10 cellular contexts compared by ENCODE assay signal in the genomic region with DNA sequence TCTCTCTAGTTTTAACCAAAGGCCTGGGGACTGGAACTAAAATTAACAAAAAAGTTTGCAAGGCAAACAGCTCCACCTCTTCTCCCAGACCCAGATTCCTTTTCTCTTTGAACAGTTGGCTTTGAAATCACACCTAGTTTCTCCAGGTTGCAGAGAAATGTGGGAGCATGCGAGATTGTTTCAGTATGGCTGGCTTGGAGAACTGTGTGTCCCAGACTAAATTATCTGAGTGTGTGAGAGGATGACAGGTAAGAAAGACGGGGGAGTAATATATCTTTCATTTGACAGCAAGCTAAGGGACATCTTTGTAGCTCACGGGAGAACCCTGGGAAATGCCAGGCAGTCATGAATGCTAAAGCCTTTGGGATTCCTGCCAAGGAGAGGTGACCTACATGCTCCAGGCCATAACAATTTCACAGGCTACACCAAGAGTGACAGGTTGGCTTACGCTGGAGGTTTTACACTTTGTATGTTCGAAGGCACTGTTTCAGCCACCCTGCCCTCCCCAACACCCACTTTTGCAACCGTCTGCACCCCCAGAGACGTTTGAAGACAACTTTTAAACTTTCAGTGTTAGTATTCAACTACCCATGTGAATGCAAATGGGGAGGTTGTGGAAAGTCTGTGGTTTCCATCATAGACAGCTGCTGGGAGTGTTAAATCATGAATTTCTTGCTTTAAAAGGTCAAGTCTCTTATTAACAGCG.
DNase-seq lines count a peak whose midpoint lies in the region; ATAC-seq and TF ChIP-seq lines count a peak whose summit lies in the region.
"Had no signal": no experiment of that assay in that cellular context is flagged by ENCODE, and none has a peak within 500 bp of the region (broad histone marks: within the 10 kb centered on the region; RNA-seq: fewer than 3 reads in every experiment).

No MANE protein-coding gene starts in this region.

- BruUV-seq in Calu3 (replicated peaks; lab: Mats Ljungman, UMichigan), result no TSS peak

- ATAC-seq in GM18517 (IDR thresholded peaks at IDR 0.05; ENCODE audit: unreplicated experiment) (peak; percentile 57), GM21528 (IDR thresholded peaks at IDR 0.05; ENCODE audit: low FRiP score, unreplicated experiment) (peak; percentile 85), HG03095 (IDR thresholded peaks at IDR 0.05; ENCODE audit: unreplicated experiment) (peak; percentile 87)
- ATAC-seq: activated CD4-positive, CD25-positive, alpha-beta regulatory T cell treated with anti-CD3 and anti-CD28 coated beads, Interleukin-2, amount 50 U/mL, for 24 hours; naive thymus-derived CD8-positive, alpha-beta T cell had no signal

- no peaks in the 10 kb centered on the region for H3K4me1 Mint-ChIP-seq in Calu3 (ENCODE audit: low read depth, unreplicated experiment)
- H3K4me1 Mint-ChIP-seq: naive thymus-derived CD8-positive, alpha-beta T cell had no signal

- H3K36me3 Mint-ChIP-seq in Calu3 (ENCODE audit: insufficient read depth, unreplicated experiment), result no peaks in the 10 kb centered on the region
- H3K36me3 Mint-ChIP-seq: naive thymus-derived CD8-positive, alpha-beta T cell had no signal

- peaks cover 4% of the 10 kb centered on the region for H3K9me3 Mint-ChIP-seq in Calu3 (ENCODE audit: low read depth, unreplicated experiment)

- no peak overlapping the region for H3K27ac Mint-ChIP-seq in Calu3 (ENCODE audit: unreplicated experiment)
- H3K27ac Mint-ChIP-seq: naive thymus-derived CD8-positive, alpha-beta T cell had no signal

- no peak for TF ChIP-seq CTCF in Calu3 (IDR thresholded peaks at IDR 0.05; ENCODE audit: unreplicated experiment)

- intact Hi-C loops in Calu3 (cut with micrococcal nuclease; ENCODE audit: unreplicated experiment), result loop anchor here (10.0 kb wide), 1 partner anchor 649 kb away; no protein-coding TSS in a partner anchor

- no peaks in the 10 kb centered on the region for H3K27me3 Mint-ChIP-seq in Calu3 (ENCODE audit: unreplicated experiment)

- DNase-seq in glomerular visceral epithelial cell (ENCODE audit: extremely low spot score) (peak; percentile 2), foreskin melanocyte (no peak), NCI-H187 treated with DMSO at 0.1 percent for 48 hours (lab: John Stamatoyannopoulos, UW) (no peak), Calu3 (no peak)
- DNase-seq in activated CD4-positive, alpha-beta T cell treated with anti-CD3 and anti-CD28 coated beads, Interleukin-2, amount 50 U/mL, for 4 hours, result no peak
- DNase-seq: naive thymus-derived CD8-positive, alpha-beta T cell had no signal

- CTCF ChIA-PET in Calu3 (lab: Charles Lee), result no interaction called here

- H3K4me3 Mint-ChIP-seq in Calu3 (ENCODE audit: low read depth, unreplicated experiment), result no peak overlapping the region
- H3K4me3 Mint-ChIP-seq: naive thymus-derived CD8-positive, alpha-beta T cell had no signal
